ENCODE assay signal across 1 cellular context in genomic region chr18:59358611-59359575, GRCh38.
TF ChIP-seq lines count a peak whose summit lies in the region.

Gene LMAN1, minus strand, starts transcription at chr18:59359265. Its CDS starts 21 bp downstream, at chr18:59359244.

TF ChIP-seq in HepG2, 621 proteins besides CTCF, POLR2A, EP300 and RAD21 (continued from another document):
- TF ChIP-seq ZNF704 (CRISPR knock-in tag; IDR thresholded peaks at IDR 0.05; ENCODE audit: borderline replicate concordance) (no peak), FIP1L1 (IDR thresholded peaks at IDR 0.05; ENCODE audit: borderline replicate concordance, insufficient read depth, low read depth, low read length) (no peak), ZXDC (CRISPR knock-in tag; IDR thresholded peaks at IDR 0.05) (no peak), TFAP4 (IDR thresholded peaks at IDR 0.05; ENCODE audit: borderline replicate concordance, low read depth) (no peak), HMGA1 (CRISPR knock-in tag; conservative IDR thresholded peaks at IDR 0.05) (no peak), PITX1 (CRISPR knock-in tag; IDR thresholded peaks at IDR 0.05) (peak; percentile 29; the same call in 1 of the 2 replicates), ZNF251 (CRISPR knock-in tag; IDR thresholded peaks at IDR 0.05) (no peak), ZNF569 (CRISPR knock-in tag; IDR thresholded peaks at IDR 0.05; ENCODE audit: borderline replicate concordance) (no peak), RBFOX2 (IDR thresholded peaks at IDR 0.05; ENCODE audit: low read depth, low read length) (peak; percentile 98), ZFP36 (IDR thresholded peaks at IDR 0.05; ENCODE audit: borderline replicate concordance, low read depth, low read length, partially characterized antibody) (no peak), ZBTB8A (CRISPR knock-in tag; IDR thresholded peaks at IDR 0.05; ENCODE audit: borderline replicate concordance, low read depth) (no peak), CEBPZ (IDR thresholded peaks at IDR 0.05; ENCODE audit: low read length) (no peak), MAFG (CRISPR knock-in tag; IDR thresholded peaks at IDR 0.05) (no peak), HNF1A (IDR thresholded peaks at IDR 0.05; ENCODE audit: low read depth) (no peak), HNF1A (CRISPR knock-in tag; IDR thresholded peaks at IDR 0.05; ENCODE audit: borderline replicate concordance) (no peak; the same call in 1 of the 2 replicates), ARHGAP35 (CRISPR knock-in tag; IDR thresholded peaks at IDR 0.05; ENCODE audit: borderline replicate concordance) (0 out of 2 replicates have a peak, but pooled peaks have one; percentile 31), U2AF2 (IDR thresholded peaks at IDR 0.05; ENCODE audit: low read depth, low read length) (no peak), MLLT10 (CRISPR knock-in tag; IDR thresholded peaks at IDR 0.05) (no peak), RAD51 (IDR thresholded peaks at IDR 0.05; ENCODE audit: borderline replicate concordance) (no peak), NFIC (IDR thresholded peaks at IDR 0.05; ENCODE audit: low read length) (no peak), RARA (CRISPR knock-in tag; IDR thresholded peaks at IDR 0.05) (peak; percentile 60), PHF21A (CRISPR knock-in tag; IDR thresholded peaks at IDR 0.05) (no peak), ZNF747 (CRISPR knock-in tag; IDR thresholded peaks at IDR 0.05; ENCODE audit: borderline replicate concordance) (peak; percentile 77; the same call in 1 of the 2 replicates), PRPF4 (IDR thresholded peaks at IDR 0.05; ENCODE audit: low read depth, low read length, poor library complexity, severe bottlenecking) (no peak), PPARG (CRISPR knock-in tag; conservative IDR thresholded peaks at IDR 0.05) (0 out of 2 replicates have a peak, but pooled peaks have one; percentile 13), LCORL (IDR thresholded peaks at IDR 0.05) (no peak), LCORL (CRISPR knock-in tag; IDR thresholded peaks at IDR 0.05) (no peak), PRMT3 (CRISPR knock-in tag; IDR thresholded peaks at IDR 0.05; ENCODE audit: borderline replicate concordance, low read depth) (no peak), ZBTB20 (CRISPR knock-in tag; IDR thresholded peaks at IDR 0.05; ENCODE audit: borderline replicate concordance, low read depth) (0 out of 2 replicates have a peak, but pooled peaks have one; percentile 43), KDM4B (CRISPR knock-in tag; IDR thresholded peaks at IDR 0.05) (0 out of 2 replicates have a peak, but pooled peaks have one; percentile 36), ZNF850 (CRISPR knock-in tag; conservative IDR thresholded peaks at IDR 0.05) (no peak), MED13 (CRISPR knock-in tag; IDR thresholded peaks at IDR 0.05) (peak; percentile 80), GTF2F1 (IDR thresholded peaks at IDR 0.05; ENCODE audit: low read length) (no peak), ZNF777 (CRISPR knock-in tag; IDR thresholded peaks at IDR 0.05) (peak; percentile 33; the same call in 1 of the 2 replicates), SP5 (CRISPR knock-in tag; IDR thresholded peaks at IDR 0.05; ENCODE audit: borderline replicate concordance, low read depth) (peak; percentile 70), HNRNPL (IDR thresholded peaks at IDR 0.05; ENCODE audit: low read depth, low read length) (peak; percentile 58; the same call in 1 of the 2 replicates), NFE2 (CRISPR knock-in tag; IDR thresholded peaks at IDR 0.05) (no peak), TCF7 (IDR thresholded peaks at IDR 0.05; ENCODE audit: low read depth) (peak; percentile 53), FUBP1 (CRISPR knock-in tag; IDR thresholded peaks at IDR 0.05; ENCODE audit: borderline replicate concordance) (no peak)
